Comparison of ENCODE assay signal across 1 cellular context in genomic region chr2:215625207-215625606, GRCh38.
TF ChIP-seq lines count a peak whose summit lies in the region.

No MANE protein-coding gene starts in this region.

TF ChIP-seq in GM23338, 12 proteins besides CTCF, POLR2A, EP300 and RAD21 (continued from another document):
- no peak for TF ChIP-seq ZNF462 (CRISPR knock-in tag; IDR thresholded peaks at IDR 0.05)
- no peak for TF ChIP-seq EZH2 (IDR thresholded peaks at IDR 0.05; ENCODE audit: low read depth, unreplicated experiment)
- no peak for TF ChIP-seq EZH2phosphoT487 (IDR thresholded peaks at IDR 0.05; ENCODE audit: unreplicated experiment)
- no peak for TF ChIP-seq JUNB (IDR thresholded peaks at IDR 0.05; ENCODE audit: unreplicated experiment)
- TF ChIP-seq NANOG (IDR thresholded peaks at IDR 0.05; ENCODE audit: borderline replicate concordance) = no peak
- no peak for TF ChIP-seq ZNF114 (CRISPR knock-in tag; IDR thresholded peaks at IDR 0.05)
- no peak for TF ChIP-seq ZNF331 (CRISPR knock-in tag; IDR thresholded peaks at IDR 0.05; ENCODE audit: low read depth)
- TF ChIP-seq STAT1 (IDR thresholded peaks at IDR 0.05; ENCODE audit: unreplicated experiment) = no peak
